In the genomic region with DNA sequence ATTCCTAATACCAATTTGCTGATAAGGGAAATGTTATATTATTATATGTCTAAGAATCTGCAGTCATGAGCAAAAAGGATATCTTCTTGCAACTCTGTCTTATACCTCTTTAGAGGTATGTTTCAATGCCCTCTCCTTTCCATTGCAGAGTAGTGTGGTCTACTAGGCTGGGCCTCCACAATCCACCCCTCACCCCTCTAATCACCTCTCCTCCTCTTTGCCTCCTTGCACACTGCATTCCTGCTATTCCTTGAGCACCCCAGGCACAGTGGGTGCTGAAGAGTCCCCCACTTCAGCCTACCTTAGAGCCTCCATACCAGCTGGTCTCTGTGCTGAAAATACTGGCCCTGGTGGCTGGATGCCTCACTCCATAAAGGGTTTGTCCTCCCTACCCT, we compare ENCODE assay signal across 9 cellular contexts. TPM values are rescaled to one million over a fixed set of nuclear protein-coding genes. Genes with fewer than 3 reads are reported as not detected.
DNase-seq lines count a peak whose midpoint lies in the region; ATAC-seq lines count a peak whose summit lies in the region.
"Had no signal": no experiment of that assay in that cellular context is flagged by ENCODE, and none has a peak within 500 bp of the region (broad histone marks: within the 10 kb centered on the region; RNA-seq: fewer than 3 reads in every experiment).

No MANE protein-coding gene starts in this region.

- H3K27me3 Mint-ChIP-seq in activated T-cell treated with anti-CD3 and anti-CD28 coated beads, Interleukin-2, amount 50 U/mL, for 72 hours (ENCODE audit: low read depth), result peaks cover 23% of the 10 kb centered on the region
- no peaks in the 10 kb centered on the region for H3K27me3 Mint-ChIP-seq in stimulated activated naive B cell treated with anti-CD40 and anti-IgM and Interleukin-4, amounts not matched to agents 10 μg/mL and 1 μg/mL and 100 μg/mL, for 72 hours

- peak in 1 of 2 donors; percentile 16 for DNase-seq in activated T-cell treated with anti-CD3 and anti-CD28 coated beads, Interleukin-2, amount 50 U/mL, for 72 hours
- no peak for DNase-seq in stimulated activated naive B cell treated with anti-CD40 and anti-IgM and Interleukin-4, amounts not matched to agents 10 μg/mL and 1 μg/mL and 100 μg/mL, for 72 hours
- DNase-seq in NOMO-1 (lab: John Stamatoyannopoulos, UW; ENCODE audit: unreplicated experiment in 2 of 2) (no peak), NOMO-1 treated with dmso at 0.1 percent for 144 hours (lab: John Stamatoyannopoulos, UW; ENCODE audit: unreplicated experiment) (no peak), Ammon's horn (ENCODE audit: low spot score) (no peak)
- DNase-seq: cerebellar nuclear complex, kidney had no signal

- ATAC-seq in GM19328 (IDR thresholded peaks at IDR 0.05; ENCODE audit: unreplicated experiment) (peak; percentile 24), HG02852 (IDR thresholded peaks at IDR 0.05; ENCODE audit: unreplicated experiment) (peak; percentile 29)
- ATAC-seq in activated T-cell treated with anti-CD3 and anti-CD28 coated beads, Interleukin-2, amount 50 U/mL, for 72 hours (replicated peaks in 1 of 2), result peak; percentile 50
- peak; percentile 49 to 50 for ATAC-seq in stimulated activated naive B cell treated with anti-CD40 and anti-IgM and Interleukin-4, amounts not matched to agents 10 μg/mL and 1 μg/mL and 100 μg/mL, for 72 hours (replicated peaks)

- peaks cover 43% of the 10 kb centered on the region for H3K4me1 Mint-ChIP-seq in activated T-cell treated with anti-CD3 and anti-CD28 coated beads, Interleukin-2, amount 50 U/mL, for 72 hours (ENCODE audit: low read depth)
- H3K4me1 Mint-ChIP-seq in stimulated activated naive B cell treated with anti-CD40 and anti-IgM and Interleukin-4, amounts not matched to agents 10 μg/mL and 1 μg/mL and 100 μg/mL, for 72 hours, result peaks cover 26 to 42% of the 10 kb centered on the region in 2 donors

- peak overlapping the region; percentile 28 to 87 for H3K4me3 Mint-ChIP-seq in activated T-cell treated with anti-CD3 and anti-CD28 coated beads, Interleukin-2, amount 50 U/mL, for 72 hours
- peak overlapping the region; percentile 9 to 26 for H3K4me3 Mint-ChIP-seq in stimulated activated naive B cell treated with anti-CD40 and anti-IgM and Interleukin-4, amounts not matched to agents 10 μg/mL and 1 μg/mL and 100 μg/mL, for 72 hours

- H3K36me3 Mint-ChIP-seq in activated T-cell treated with anti-CD3 and anti-CD28 coated beads, Interleukin-2, amount 50 U/mL, for 72 hours (ENCODE audit: insufficient read depth in 2 of 2), result peaks cover 19 to 20% of the 10 kb centered on the region in 2 donors
- H3K36me3 Mint-ChIP-seq in stimulated activated naive B cell treated with anti-CD40 and anti-IgM and Interleukin-4, amounts not matched to agents 10 μg/mL and 1 μg/mL and 100 μg/mL, for 72 hours, result peaks cover 19 to 34% of the 10 kb centered on the region in 2 donors

- peak overlapping the region; percentile 97 for H3K27ac Mint-ChIP-seq in activated T-cell treated with anti-CD3 and anti-CD28 coated beads, Interleukin-2, amount 50 U/mL, for 72 hours
- H3K27ac Mint-ChIP-seq in stimulated activated naive B cell treated with anti-CD40 and anti-IgM and Interleukin-4, amounts not matched to agents 10 μg/mL and 1 μg/mL and 100 μg/mL, for 72 hours, result peak overlapping the region; percentile 14

- peaks cover 8 to 11% of the 10 kb centered on the region in 2 donors for H3K9me3 Mint-ChIP-seq in activated T-cell treated with anti-CD3 and anti-CD28 coated beads, Interleukin-2, amount 50 U/mL, for 72 hours
- H3K9me3 Mint-ChIP-seq in stimulated activated naive B cell treated with anti-CD40 and anti-IgM and Interleukin-4, amounts not matched to agents 10 μg/mL and 1 μg/mL and 100 μg/mL, for 72 hours, result peaks cover 6% of the 10 kb centered on the region in 2 donors

RNA-seq across cellular contexts. Expression of gene ARMC2, which starts 26.9 kb away (rescaled TPM):
- 1 to 10 TPM; 2.2 to 2.9 TPM for total RNA-seq in activated T-cell treated with anti-CD3 and anti-CD28 coated beads, Interleukin-2, amount 50 U/mL, for 72 hours
